Comparison of ENCODE assay signal across 1 cellular context in genomic region chr1:26785611-26786436, GRCh38.
TF ChIP-seq lines count a peak whose summit lies in the region.

No MANE protein-coding gene starts in this region.

TF ChIP-seq in K562, 482 proteins besides CTCF, POLR2A, EP300 and RAD21 (continued from another document and continues in another):
- TF ChIP-seq GABPA (tag; conservative IDR thresholded peaks at IDR 0.05; ENCODE audit: low read depth) = peak; percentile 72
- peak; percentile 97 to 98 for TF ChIP-seq ETV6 (IDR thresholded peaks at IDR 0.05; ENCODE audit: borderline replicate concordance in 1 of 2, low read depth in 2 of 2, low read length in 1 of 2)
- no peak for TF ChIP-seq ETV6 (CRISPR knock-in tag; IDR thresholded peaks at IDR 0.05; ENCODE audit: borderline replicate concordance)
- no peak for TF ChIP-seq TGIF2 (CRISPR knock-in tag; IDR thresholded peaks at IDR 0.05)
- TF ChIP-seq POLR3G (IDR thresholded peaks at IDR 0.05; ENCODE audit: extremely low read depth, insufficient read length, insufficient replicate concordance) = no peak
- TF ChIP-seq E2F3 (CRISPR knock-in tag; IDR thresholded peaks at IDR 0.05) = no peak
- TF ChIP-seq MGA (IDR thresholded peaks at IDR 0.05) = no peak
- TF ChIP-seq CCAR2 (IDR thresholded peaks at IDR 0.05; ENCODE audit: low read depth, low read length) = no peak
- no peak for TF ChIP-seq GTF2E2 (tag; IDR thresholded peaks at IDR 0.05)
- peak; percentile 41 for TF ChIP-seq LEF1 (IDR thresholded peaks at IDR 0.05)
- no peak for TF ChIP-seq CREBBP (IDR thresholded peaks at IDR 0.05; ENCODE audit: low read depth, low read length)
- TF ChIP-seq MEF2A (IDR thresholded peaks at IDR 0.05; ENCODE audit: control insufficient read depth, low read depth, low read length) = no peak
- peak; percentile 58 for TF ChIP-seq BRD9 (IDR thresholded peaks at IDR 0.05; ENCODE audit: low read depth, partially characterized antibody)
- no peak for TF ChIP-seq SNIP1 (IDR thresholded peaks at IDR 0.05; ENCODE audit: low read depth)
- TF ChIP-seq SMARCC2 (IDR thresholded peaks at IDR 0.05; ENCODE audit: low read depth) = no peak
- no peak for TF ChIP-seq ZBTB1 (CRISPR knock-in tag; IDR thresholded peaks at IDR 0.05; ENCODE audit: borderline replicate concordance, low read depth)
- no peak for TF ChIP-seq ZNF253 (CRISPR knock-in tag; conservative IDR thresholded peaks at IDR 0.05)
- TF ChIP-seq, protein P1, sequence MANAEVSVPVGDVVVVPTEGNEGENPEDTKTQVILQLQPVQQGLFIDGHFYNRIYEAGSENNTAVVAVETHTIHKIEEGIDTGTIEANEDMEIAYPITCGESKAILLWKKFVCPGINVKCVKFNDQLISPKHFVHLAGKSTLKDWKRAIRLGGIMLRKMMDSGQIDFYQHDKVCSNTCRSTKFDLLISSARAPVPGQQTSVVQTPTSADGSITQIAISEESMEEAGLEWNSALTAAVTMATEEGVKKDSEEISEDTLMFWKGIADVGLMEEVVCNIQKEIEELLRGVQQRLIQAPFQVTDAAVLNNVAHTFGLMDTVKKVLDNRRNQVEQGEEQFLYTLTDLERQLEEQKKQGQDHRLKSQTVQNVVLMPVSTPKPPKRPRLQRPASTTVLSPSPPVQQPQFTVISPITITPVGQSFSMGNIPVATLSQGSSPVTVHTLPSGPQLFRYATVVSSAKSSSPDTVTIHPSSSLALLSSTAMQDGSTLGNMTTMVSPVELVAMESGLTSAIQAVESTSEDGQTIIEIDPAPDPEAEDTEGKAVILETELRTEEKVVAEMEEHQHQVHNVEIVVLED (CRISPR knock-in tag; IDR thresholded peaks at IDR 0.05) = 0 out of 2 replicates have a peak, but pooled peaks have one; percentile 6
- no peak for TF ChIP-seq ZNF551 (CRISPR knock-in tag; IDR thresholded peaks at IDR 0.05)
- peak; percentile 86 to 87 for TF ChIP-seq FOXK2 (conservative IDR thresholded peaks at IDR 0.05 in 1 of 2, IDR thresholded peaks at IDR 0.05 in 1 of 2; ENCODE audit: low read depth in 2 of 2)
- TF ChIP-seq EWSR1 (IDR thresholded peaks at IDR 0.05; ENCODE audit: borderline replicate concordance, low read depth, partially characterized antibody) = no peak
- TF ChIP-seq FOXJ3 (CRISPR knock-in tag; IDR thresholded peaks at IDR 0.05) = no peak
- peak in 1 of 2 experiments; percentile 63; a peak in 2 of 4 replicates for TF ChIP-seq HDAC1 (IDR thresholded peaks at IDR 0.05)
- TF ChIP-seq, protein P2, sequence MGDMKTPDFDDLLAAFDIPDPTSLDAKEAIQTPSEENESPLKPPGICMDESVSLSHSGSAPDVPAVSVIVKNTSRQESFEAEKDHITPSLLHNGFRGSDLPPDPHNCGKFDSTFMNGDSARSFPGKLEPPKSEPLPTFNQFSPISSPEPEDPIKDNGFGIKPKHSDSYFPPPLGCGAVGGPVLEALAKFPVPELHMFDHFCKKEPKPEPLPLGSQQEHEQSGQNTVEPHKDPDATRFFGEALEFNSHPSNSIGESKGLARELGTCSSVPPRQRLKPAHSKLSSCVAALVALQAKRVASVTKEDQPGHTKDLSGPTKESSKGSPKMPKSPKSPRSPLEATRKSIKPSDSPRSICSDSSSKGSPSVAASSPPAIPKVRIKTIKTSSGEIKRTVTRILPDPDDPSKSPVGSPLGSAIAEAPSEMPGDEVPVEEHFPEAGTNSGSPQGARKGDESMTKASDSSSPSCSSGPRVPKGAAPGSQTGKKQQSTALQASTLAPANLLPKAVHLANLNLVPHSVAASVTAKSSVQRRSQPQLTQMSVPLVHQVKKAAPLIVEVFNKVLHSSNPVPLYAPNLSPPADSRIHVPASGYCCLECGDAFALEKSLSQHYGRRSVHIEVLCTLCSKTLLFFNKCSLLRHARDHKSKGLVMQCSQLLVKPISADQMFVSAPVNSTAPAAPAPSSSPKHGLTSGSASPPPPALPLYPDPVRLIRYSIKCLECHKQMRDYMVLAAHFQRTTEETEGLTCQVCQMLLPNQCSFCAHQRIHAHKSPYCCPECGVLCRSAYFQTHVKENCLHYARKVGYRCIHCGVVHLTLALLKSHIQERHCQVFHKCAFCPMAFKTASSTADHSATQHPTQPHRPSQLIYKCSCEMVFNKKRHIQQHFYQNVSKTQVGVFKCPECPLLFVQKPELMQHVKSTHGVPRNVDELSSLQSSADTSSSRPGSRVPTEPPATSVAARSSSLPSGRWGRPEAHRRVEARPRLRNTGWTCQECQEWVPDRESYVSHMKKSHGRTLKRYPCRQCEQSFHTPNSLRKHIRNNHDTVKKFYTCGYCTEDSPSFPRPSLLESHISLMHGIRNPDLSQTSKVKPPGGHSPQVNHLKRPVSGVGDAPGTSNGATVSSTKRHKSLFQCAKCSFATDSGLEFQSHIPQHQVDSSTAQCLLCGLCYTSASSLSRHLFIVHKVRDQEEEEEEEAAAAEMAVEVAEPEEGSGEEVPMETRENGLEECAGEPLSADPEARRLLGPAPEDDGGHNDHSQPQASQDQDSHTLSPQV (IDR thresholded peaks at IDR 0.05) = peak; percentile 18; the same call in 1 of the 2 replicates
- no peak for TF ChIP-seq KLF6 (CRISPR knock-in tag; IDR thresholded peaks at IDR 0.05; ENCODE audit: borderline replicate concordance)
- TF ChIP-seq RFX7 (CRISPR knock-in tag; IDR thresholded peaks at IDR 0.05) = no peak
- TF ChIP-seq PHB2 (IDR thresholded peaks at IDR 0.05; ENCODE audit: low read depth) = no peak
- 0 out of 2 replicates have a peak, but pooled peaks have one; percentile 4 for TF ChIP-seq MTA2 (IDR thresholded peaks at IDR 0.05; ENCODE audit: low read depth)
- TF ChIP-seq ZNF239 (CRISPR knock-in tag; IDR thresholded peaks at IDR 0.05) = peak; percentile 18; the same call in 1 of the 2 replicates
- TF ChIP-seq DPF2 (IDR thresholded peaks at IDR 0.05) = no peak
- TF ChIP-seq, protein P3, sequence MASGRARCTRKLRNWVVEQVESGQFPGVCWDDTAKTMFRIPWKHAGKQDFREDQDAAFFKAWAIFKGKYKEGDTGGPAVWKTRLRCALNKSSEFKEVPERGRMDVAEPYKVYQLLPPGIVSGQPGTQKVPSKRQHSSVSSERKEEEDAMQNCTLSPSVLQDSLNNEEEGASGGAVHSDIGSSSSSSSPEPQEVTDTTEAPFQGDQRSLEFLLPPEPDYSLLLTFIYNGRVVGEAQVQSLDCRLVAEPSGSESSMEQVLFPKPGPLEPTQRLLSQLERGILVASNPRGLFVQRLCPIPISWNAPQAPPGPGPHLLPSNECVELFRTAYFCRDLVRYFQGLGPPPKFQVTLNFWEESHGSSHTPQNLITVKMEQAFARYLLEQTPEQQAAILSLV (tag; IDR thresholded peaks at IDR 0.05) = no peak
- no peak for TF ChIP-seq TAF15 (IDR thresholded peaks at IDR 0.05; ENCODE audit: low read depth, low read length)
- TF ChIP-seq, protein P4, sequence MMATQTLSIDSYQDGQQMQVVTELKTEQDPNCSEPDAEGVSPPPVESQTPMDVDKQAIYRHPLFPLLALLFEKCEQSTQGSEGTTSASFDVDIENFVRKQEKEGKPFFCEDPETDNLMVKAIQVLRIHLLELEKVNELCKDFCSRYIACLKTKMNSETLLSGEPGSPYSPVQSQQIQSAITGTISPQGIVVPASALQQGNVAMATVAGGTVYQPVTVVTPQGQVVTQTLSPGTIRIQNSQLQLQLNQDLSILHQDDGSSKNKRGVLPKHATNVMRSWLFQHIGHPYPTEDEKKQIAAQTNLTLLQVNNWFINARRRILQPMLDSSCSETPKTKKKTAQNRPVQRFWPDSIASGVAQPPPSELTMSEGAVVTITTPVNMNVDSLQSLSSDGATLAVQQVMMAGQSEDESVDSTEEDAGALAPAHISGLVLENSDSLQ (IDR thresholded peaks at IDR 0.05) = peak; percentile 50; the same call in 1 of the 2 replicates
- no peak for TF ChIP-seq JUN (IDR thresholded peaks at IDR 0.05; ENCODE audit: borderline replicate concordance, low read depth, low read length)
- TF ChIP-seq JUN (CRISPR knock-in tag; IDR thresholded peaks at IDR 0.05; ENCODE audit: borderline replicate concordance) = no peak
- TF ChIP-seq ZNF165 (CRISPR knock-in tag; IDR thresholded peaks at IDR 0.05; ENCODE audit: borderline replicate concordance) = no peak
- TF ChIP-seq, protein P5, sequence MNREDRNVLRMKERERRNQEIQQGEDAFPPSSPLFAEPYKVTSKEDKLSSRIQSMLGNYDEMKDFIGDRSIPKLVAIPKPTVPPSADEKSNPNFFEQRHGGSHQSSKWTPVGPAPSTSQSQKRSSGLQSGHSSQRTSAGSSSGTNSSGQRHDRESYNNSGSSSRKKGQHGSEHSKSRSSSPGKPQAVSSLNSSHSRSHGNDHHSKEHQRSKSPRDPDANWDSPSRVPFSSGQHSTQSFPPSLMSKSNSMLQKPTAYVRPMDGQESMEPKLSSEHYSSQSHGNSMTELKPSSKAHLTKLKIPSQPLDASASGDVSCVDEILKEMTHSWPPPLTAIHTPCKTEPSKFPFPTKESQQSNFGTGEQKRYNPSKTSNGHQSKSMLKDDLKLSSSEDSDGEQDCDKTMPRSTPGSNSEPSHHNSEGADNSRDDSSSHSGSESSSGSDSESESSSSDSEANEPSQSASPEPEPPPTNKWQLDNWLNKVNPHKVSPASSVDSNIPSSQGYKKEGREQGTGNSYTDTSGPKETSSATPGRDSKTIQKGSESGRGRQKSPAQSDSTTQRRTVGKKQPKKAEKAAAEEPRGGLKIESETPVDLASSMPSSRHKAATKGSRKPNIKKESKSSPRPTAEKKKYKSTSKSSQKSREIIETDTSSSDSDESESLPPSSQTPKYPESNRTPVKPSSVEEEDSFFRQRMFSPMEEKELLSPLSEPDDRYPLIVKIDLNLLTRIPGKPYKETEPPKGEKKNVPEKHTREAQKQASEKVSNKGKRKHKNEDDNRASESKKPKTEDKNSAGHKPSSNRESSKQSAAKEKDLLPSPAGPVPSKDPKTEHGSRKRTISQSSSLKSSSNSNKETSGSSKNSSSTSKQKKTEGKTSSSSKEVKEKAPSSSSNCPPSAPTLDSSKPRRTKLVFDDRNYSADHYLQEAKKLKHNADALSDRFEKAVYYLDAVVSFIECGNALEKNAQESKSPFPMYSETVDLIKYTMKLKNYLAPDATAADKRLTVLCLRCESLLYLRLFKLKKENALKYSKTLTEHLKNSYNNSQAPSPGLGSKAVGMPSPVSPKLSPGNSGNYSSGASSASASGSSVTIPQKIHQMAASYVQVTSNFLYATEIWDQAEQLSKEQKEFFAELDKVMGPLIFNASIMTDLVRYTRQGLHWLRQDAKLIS (CRISPR knock-in tag; IDR thresholded peaks at IDR 0.05) = no peak
- peak; percentile 27; the same call in 1 of the 2 replicates for TF ChIP-seq BHLHE40 (IDR thresholded peaks at IDR 0.05; ENCODE audit: low read length)
- no peak for TF ChIP-seq CC2D1A (IDR thresholded peaks at IDR 0.05)
- no peak for TF ChIP-seq KLF1 (tag; IDR thresholded peaks at IDR 0.05)
- TF ChIP-seq HMG20A (CRISPR knock-in tag; conservative IDR thresholded peaks at IDR 0.05) = no peak
